In genomic region chr11:2901854-2902783, GRCh38 we compare ENCODE assay signal across 1 cellular context.
A peak's percentile ranks its signal among the peaks of the same experiment; 100 is the strongest.
TF ChIP-seq lines count a peak whose summit lies in the region.

No MANE protein-coding gene starts in this region.

TF ChIP-seq in HepG2, 621 proteins besides CTCF, POLR2A, EP300 and RAD21 (continued from another document and continues in another):
- TF ChIP-seq, protein P1, sequence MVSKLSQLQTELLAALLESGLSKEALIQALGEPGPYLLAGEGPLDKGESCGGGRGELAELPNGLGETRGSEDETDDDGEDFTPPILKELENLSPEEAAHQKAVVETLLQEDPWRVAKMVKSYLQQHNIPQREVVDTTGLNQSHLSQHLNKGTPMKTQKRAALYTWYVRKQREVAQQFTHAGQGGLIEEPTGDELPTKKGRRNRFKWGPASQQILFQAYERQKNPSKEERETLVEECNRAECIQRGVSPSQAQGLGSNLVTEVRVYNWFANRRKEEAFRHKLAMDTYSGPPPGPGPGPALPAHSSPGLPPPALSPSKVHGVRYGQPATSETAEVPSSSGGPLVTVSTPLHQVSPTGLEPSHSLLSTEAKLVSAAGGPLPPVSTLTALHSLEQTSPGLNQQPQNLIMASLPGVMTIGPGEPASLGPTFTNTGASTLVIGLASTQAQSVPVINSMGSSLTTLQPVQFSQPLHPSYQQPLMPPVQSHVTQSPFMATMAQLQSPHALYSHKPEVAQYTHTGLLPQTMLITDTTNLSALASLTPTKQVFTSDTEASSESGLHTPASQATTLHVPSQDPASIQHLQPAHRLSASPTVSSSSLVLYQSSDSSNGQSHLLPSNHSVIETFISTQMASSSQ (IDR thresholded peaks at IDR 0.05; ENCODE audit: low read depth) = no peak
- TF ChIP-seq, protein P1 (CRISPR knock-in tag; IDR thresholded peaks at IDR 0.05; ENCODE audit: borderline replicate concordance) = no peak
- TF ChIP-seq EED (CRISPR knock-in tag; IDR thresholded peaks at IDR 0.05) (no peak), DNMT3B (CRISPR knock-in tag; conservative IDR thresholded peaks at IDR 0.05) (no peak), HNRNPH1 (optimal IDR thresholded peaks at IDR 0.05; ENCODE audit: low read depth, low read length) (no peak), IRF9 (CRISPR knock-in tag; IDR thresholded peaks at IDR 0.05; ENCODE audit: borderline replicate concordance) (no peak; the same call in 1 of the 2 replicates), ZNF883 (CRISPR knock-in tag; IDR thresholded peaks at IDR 0.05; ENCODE audit: not compliant biosample characterization) (no peak), PRDM15 (CRISPR knock-in tag; IDR thresholded peaks at IDR 0.05) (peak; percentile 44; the same call in 1 of the 2 replicates), ZNF468 (CRISPR knock-in tag; IDR thresholded peaks at IDR 0.05) (no peak), ZNF569 (CRISPR knock-in tag; IDR thresholded peaks at IDR 0.05; ENCODE audit: borderline replicate concordance) (no peak), IKZF4 (CRISPR knock-in tag; IDR thresholded peaks at IDR 0.05; ENCODE audit: borderline replicate concordance, low read depth, not compliant biosample characterization) (no peak), ZNF746 (CRISPR knock-in tag; IDR thresholded peaks at IDR 0.05) (no peak), SRF (IDR thresholded peaks at IDR 0.05; ENCODE audit: low read depth, low read length) (no peak), JUNB (CRISPR knock-in tag; IDR thresholded peaks at IDR 0.05; ENCODE audit: borderline replicate concordance) (no peak), ZNF644 (CRISPR knock-in tag; IDR thresholded peaks at IDR 0.05; ENCODE audit: low read depth) (no peak), ZNF879 (CRISPR knock-in tag; IDR thresholded peaks at IDR 0.05) (no peak), GTF3A (CRISPR knock-in tag; conservative IDR thresholded peaks at IDR 0.05) (no peak), PAWR (CRISPR knock-in tag; IDR thresholded peaks at IDR 0.05; ENCODE audit: borderline replicate concordance) (no peak), ZNF777 (CRISPR knock-in tag; IDR thresholded peaks at IDR 0.05) (no peak), ZNF335 (CRISPR knock-in tag; IDR thresholded peaks at IDR 0.05) (no peak), TBP (CRISPR knock-in tag; IDR thresholded peaks at IDR 0.05) (no peak), BORCS8-MEF2B (CRISPR knock-in tag; IDR thresholded peaks at IDR 0.05) (no peak; the same call in 1 of the 2 replicates), MAF1 (CRISPR knock-in tag; IDR thresholded peaks at IDR 0.05; ENCODE audit: borderline replicate concordance) (no peak), CENPT (CRISPR knock-in tag; IDR thresholded peaks at IDR 0.05; ENCODE audit: low read depth) (no peak), ZNF333 (CRISPR knock-in tag; IDR thresholded peaks at IDR 0.05; ENCODE audit: borderline replicate concordance) (no peak), MLXIP (CRISPR knock-in tag; IDR thresholded peaks at IDR 0.05; ENCODE audit: borderline replicate concordance) (no peak), ZNF350 (CRISPR knock-in tag; IDR thresholded peaks at IDR 0.05; ENCODE audit: borderline replicate concordance, low read depth) (no peak; the same call in 1 of the 2 replicates), SAP130 (CRISPR knock-in tag; IDR thresholded peaks at IDR 0.05; ENCODE audit: low read depth) (peak; percentile 88), KLF11 (CRISPR knock-in tag; IDR thresholded peaks at IDR 0.05) (no peak), MAFG (CRISPR knock-in tag; IDR thresholded peaks at IDR 0.05) (no peak), TGIF2 (CRISPR knock-in tag; IDR thresholded peaks at IDR 0.05) (no peak), RNF219 (CRISPR knock-in tag; IDR thresholded peaks at IDR 0.05) (no peak), GABPB1 (CRISPR knock-in tag; IDR thresholded peaks at IDR 0.05) (peak; percentile 75), ZFP91 (CRISPR knock-in tag; IDR thresholded peaks at IDR 0.05; ENCODE audit: borderline replicate concordance) (peak; percentile 6; the same call in 1 of the 2 replicates), BHLHE40 (IDR thresholded peaks at IDR 0.05; ENCODE audit: low read length) (peak; percentile 70), ZNF709 (CRISPR knock-in tag; IDR thresholded peaks at IDR 0.05) (0 out of 2 replicates have a peak, but pooled peaks have one; percentile 18), FIP1L1 (IDR thresholded peaks at IDR 0.05; ENCODE audit: borderline replicate concordance, insufficient read depth, low read depth, low read length) (no peak), HNRNPL (IDR thresholded peaks at IDR 0.05; ENCODE audit: low read depth, low read length) (0 out of 2 replicates have a peak, but pooled peaks have one; percentile 19)
- TF ChIP-seq, protein P2, sequence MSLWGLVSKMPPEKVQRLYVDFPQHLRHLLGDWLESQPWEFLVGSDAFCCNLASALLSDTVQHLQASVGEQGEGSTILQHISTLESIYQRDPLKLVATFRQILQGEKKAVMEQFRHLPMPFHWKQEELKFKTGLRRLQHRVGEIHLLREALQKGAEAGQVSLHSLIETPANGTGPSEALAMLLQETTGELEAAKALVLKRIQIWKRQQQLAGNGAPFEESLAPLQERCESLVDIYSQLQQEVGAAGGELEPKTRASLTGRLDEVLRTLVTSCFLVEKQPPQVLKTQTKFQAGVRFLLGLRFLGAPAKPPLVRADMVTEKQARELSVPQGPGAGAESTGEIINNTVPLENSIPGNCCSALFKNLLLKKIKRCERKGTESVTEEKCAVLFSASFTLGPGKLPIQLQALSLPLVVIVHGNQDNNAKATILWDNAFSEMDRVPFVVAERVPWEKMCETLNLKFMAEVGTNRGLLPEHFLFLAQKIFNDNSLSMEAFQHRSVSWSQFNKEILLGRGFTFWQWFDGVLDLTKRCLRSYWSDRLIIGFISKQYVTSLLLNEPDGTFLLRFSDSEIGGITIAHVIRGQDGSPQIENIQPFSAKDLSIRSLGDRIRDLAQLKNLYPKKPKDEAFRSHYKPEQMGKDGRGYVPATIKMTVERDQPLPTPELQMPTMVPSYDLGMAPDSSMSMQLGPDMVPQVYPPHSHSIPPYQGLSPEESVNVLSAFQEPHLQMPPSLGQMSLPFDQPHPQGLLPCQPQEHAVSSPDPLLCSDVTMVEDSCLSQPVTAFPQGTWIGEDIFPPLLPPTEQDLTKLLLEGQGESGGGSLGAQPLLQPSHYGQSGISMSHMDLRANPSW (CRISPR knock-in tag; IDR thresholded peaks at IDR 0.05; ENCODE audit: borderline replicate concordance) = no peak
- TF ChIP-seq, protein P3, sequence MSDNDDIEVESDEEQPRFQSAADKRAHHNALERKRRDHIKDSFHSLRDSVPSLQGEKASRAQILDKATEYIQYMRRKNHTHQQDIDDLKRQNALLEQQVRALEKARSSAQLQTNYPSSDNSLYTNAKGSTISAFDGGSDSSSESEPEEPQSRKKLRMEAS (IDR thresholded peaks at IDR 0.05) = peak; percentile 34; the same call in 1 of the 2 replicates
- TF ChIP-seq, protein P4, sequence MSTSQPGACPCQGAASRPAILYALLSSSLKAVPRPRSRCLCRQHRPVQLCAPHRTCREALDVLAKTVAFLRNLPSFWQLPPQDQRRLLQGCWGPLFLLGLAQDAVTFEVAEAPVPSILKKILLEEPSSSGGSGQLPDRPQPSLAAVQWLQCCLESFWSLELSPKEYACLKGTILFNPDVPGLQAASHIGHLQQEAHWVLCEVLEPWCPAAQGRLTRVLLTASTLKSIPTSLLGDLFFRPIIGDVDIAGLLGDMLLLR (CRISPR knock-in tag; IDR thresholded peaks at IDR 0.05) = no peak
- TF ChIP-seq, protein P5, sequence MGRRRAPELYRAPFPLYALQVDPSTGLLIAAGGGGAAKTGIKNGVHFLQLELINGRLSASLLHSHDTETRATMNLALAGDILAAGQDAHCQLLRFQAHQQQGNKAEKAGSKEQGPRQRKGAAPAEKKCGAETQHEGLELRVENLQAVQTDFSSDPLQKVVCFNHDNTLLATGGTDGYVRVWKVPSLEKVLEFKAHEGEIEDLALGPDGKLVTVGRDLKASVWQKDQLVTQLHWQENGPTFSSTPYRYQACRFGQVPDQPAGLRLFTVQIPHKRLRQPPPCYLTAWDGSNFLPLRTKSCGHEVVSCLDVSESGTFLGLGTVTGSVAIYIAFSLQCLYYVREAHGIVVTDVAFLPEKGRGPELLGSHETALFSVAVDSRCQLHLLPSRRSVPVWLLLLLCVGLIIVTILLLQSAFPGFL (CRISPR knock-in tag; IDR thresholded peaks at IDR 0.05) = peak; percentile 36; the same call in 1 of the 2 replicates
